Comparison of ENCODE assay signal across 1 cellular context in the genomic region with DNA sequence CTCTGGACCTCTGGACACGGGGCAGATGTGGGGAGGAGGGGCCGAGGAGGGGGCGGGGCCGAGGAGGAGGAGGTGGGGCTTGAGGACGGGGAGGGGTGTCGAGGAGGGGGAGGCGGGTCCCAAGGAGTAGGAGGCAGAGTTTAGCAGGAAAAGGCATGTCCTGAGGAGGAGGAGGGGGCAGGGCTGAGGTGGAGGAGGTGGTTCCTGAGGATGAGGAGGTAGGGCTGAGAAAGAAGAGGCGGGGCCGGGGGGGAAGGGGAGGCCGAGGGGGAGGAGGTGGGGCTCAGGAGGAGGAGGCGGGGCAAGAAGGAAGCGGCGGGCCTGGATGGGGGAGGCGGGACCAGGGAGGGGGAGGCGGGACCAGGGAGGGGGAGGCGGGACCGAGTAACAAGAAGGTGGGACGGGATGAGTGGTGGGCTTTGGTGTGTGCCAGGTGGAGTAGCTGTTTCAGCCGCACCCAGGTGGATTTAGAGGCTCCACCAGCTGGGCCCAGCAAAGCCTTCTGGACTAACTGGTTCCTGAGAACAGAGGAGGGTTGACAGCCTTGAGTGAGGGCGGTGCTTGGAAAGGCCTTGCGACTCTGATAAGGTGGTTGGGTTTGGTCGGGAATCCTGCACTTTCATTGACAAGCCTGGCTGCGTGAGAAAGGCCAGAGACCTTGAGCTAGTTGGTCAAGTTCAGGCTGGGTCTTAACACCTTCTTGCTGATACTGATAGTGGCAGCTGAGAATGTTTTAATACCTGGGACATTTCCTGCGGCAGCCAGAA.
TF ChIP-seq lines count a peak whose summit lies in the region.

No MANE protein-coding gene starts in this region.

TF ChIP-seq in HCT116, 20 proteins besides CTCF, POLR2A, EP300 and RAD21 (continued from another document):
- TF ChIP-seq, protein P1, sequence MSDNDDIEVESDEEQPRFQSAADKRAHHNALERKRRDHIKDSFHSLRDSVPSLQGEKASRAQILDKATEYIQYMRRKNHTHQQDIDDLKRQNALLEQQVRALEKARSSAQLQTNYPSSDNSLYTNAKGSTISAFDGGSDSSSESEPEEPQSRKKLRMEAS (IDR thresholded peaks at IDR 0.05): no peak
- no peak for TF ChIP-seq CBX3 (IDR thresholded peaks at IDR 0.05; ENCODE audit: low read depth)
- no peak for TF ChIP-seq SP1 (IDR thresholded peaks at IDR 0.05; ENCODE audit: low read depth)
- no peak for TF ChIP-seq TCF7L2 (IDR thresholded peaks at IDR 0.05; ENCODE audit: borderline replicate concordance, extremely low read depth, insufficient read depth, insufficient read length)
